In genomic region chr20:49892260-49893216, GRCh38 we compare ENCODE assay signal across 1 cellular context.
TF ChIP-seq lines count a peak whose summit lies in the region.

No MANE protein-coding gene starts in this region.

TF ChIP-seq in GM23338, 12 proteins besides CTCF, POLR2A, EP300 and RAD21 (continued from another document):
- TF ChIP-seq, protein P1, sequence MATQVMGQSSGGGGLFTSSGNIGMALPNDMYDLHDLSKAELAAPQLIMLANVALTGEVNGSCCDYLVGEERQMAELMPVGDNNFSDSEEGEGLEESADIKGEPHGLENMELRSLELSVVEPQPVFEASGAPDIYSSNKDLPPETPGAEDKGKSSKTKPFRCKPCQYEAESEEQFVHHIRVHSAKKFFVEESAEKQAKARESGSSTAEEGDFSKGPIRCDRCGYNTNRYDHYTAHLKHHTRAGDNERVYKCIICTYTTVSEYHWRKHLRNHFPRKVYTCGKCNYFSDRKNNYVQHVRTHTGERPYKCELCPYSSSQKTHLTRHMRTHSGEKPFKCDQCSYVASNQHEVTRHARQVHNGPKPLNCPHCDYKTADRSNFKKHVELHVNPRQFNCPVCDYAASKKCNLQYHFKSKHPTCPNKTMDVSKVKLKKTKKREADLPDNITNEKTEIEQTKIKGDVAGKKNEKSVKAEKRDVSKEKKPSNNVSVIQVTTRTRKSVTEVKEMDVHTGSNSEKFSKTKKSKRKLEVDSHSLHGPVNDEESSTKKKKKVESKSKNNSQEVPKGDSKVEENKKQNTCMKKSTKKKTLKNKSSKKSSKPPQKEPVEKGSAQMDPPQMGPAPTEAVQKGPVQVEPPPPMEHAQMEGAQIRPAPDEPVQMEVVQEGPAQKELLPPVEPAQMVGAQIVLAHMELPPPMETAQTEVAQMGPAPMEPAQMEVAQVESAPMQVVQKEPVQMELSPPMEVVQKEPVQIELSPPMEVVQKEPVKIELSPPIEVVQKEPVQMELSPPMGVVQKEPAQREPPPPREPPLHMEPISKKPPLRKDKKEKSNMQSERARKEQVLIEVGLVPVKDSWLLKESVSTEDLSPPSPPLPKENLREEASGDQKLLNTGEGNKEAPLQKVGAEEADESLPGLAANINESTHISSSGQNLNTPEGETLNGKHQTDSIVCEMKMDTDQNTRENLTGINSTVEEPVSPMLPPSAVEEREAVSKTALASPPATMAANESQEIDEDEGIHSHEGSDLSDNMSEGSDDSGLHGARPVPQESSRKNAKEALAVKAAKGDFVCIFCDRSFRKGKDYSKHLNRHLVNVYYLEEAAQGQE (IDR thresholded peaks at IDR 0.05; ENCODE audit: unreplicated experiment), result no peak
- TF ChIP-seq ETS1 (IDR thresholded peaks at IDR 0.05), result no peak
- TF ChIP-seq EZH2phosphoT487 (IDR thresholded peaks at IDR 0.05; ENCODE audit: unreplicated experiment), result no peak
- no peak for TF ChIP-seq STAT1 (IDR thresholded peaks at IDR 0.05; ENCODE audit: unreplicated experiment)
- TF ChIP-seq ZNF331 (CRISPR knock-in tag; IDR thresholded peaks at IDR 0.05; ENCODE audit: low read depth), result no peak
